21 cellular contexts compared by ENCODE assay signal in genomic region chr16:48287239-48287638, GRCh38. TPM values are rescaled to one million over a fixed set of nuclear protein-coding genes. Genes with fewer than 3 reads are reported as not detected.
DNase-seq lines count a peak whose midpoint lies in the region; ATAC-seq, FAIRE-seq and TF ChIP-seq lines count a peak whose summit lies in the region.
"Had no signal": no experiment of that assay in that cellular context is flagged by ENCODE, and none has a peak within 500 bp of the region (broad histone marks: within the 10 kb centered on the region; RNA-seq: fewer than 3 reads in every experiment).

No MANE protein-coding gene starts in this region.

- DNase-seq in MCF 10A (ENCODE audit: unreplicated experiment) (peak; percentile 15), breast epithelium (ENCODE audit: low spot score in 2 of 2) (no peak), HFFc6 (peak; percentile 5), K562 (ENCODE audit: extremely low read depth in 1 of 4, low spot score in 3 of 4) (no peak), endothelial cell (ENCODE audit: low spot score) (no peak), uterus (no peak), NCI-H2081 (lab: John Stamatoyannopoulos, UW) (no peak)
- DNase-seq in activated naive CD8-positive, alpha-beta T cell treated with anti-CD3 and anti-CD28 coated beads for 36 hours = no peak
- DNase-seq: Calu3; CD8-positive, alpha-beta T cell; DMS79 treated with DMSO at 0.1 percent for 48 hours; EL; HCEC 1CT had no signal

- POLR2A ChIA-PET in MCF 10A (lab: Yijun Ruan, JAX) = interaction anchor here (0.6 kb wide), 1 partner anchor 14 kb away, joined by 5 read pairs; no protein-coding TSS in a partner anchor
- POLR2A ChIA-PET in K562 (lab: Yijun Ruan, JAX) = interaction anchor here (1.0 kb wide), 1 partner anchor 11 kb away, joined by 3 read pairs; no protein-coding TSS in a partner anchor

- TF ChIP-seq EP300 in K562 (IDR thresholded peaks at IDR 0.05; ENCODE audit: low read length) = no peak

- intact Hi-C loops in MCF 10A (cut with micrococcal nuclease) (no loop called here), breast epithelium (cut with DNase I; ENCODE audit: low total_unique reads) (no loop called here), K562 (cut with micrococcal nuclease) (no loop called here), uterus (cut with DNase I; ENCODE audit: low total_unique reads) (no loop called here)

- TF ChIP-seq CTCF in MCF 10A (IDR thresholded peaks at IDR 0.05; ENCODE audit: unreplicated experiment) (no peak), breast epithelium (IDR thresholded peaks at IDR 0.05) (no peak), HFFc6 (IDR thresholded peaks at IDR 0.05) (no peak), K562 (IDR thresholded peaks at IDR 0.05 in 2 of 3, conservative IDR thresholded peaks at IDR 0.05 in 1 of 3; ENCODE audit: insufficient read depth in 2 of 3, low read depth in 1 of 3, low read length in 3 of 3) (no peak), endothelial cell (IDR thresholded peaks at IDR 0.05; ENCODE audit: unreplicated experiment) (no peak), uterus (IDR thresholded peaks at IDR 0.05) (no peak)

- H3K4me1 Mint-ChIP-seq in MCF 10A (ENCODE audit: insufficient read depth, unreplicated experiment) (peaks cover 32% of the 10 kb centered on the region), HFFc6 (ENCODE audit: low read depth) (peaks cover 14% of the 10 kb centered on the region), endothelial cell (ENCODE audit: unreplicated experiment) (peaks cover 25% of the 10 kb centered on the region)
- H3K4me1 Mint-ChIP-seq in activated naive CD8-positive, alpha-beta T cell treated with anti-CD3 and anti-CD28 coated beads for 36 hours = peaks cover 8% of the 10 kb centered on the region
- H3K4me1 Mint-ChIP-seq: B cell had no signal

- no peak overlapping the region for H3K4me2 ChIP-seq in K562 (ENCODE audit: insufficient read depth, low read length)
- H3K4me2 ChIP-seq: BLaER1 treated with 17β-estradiol and CSF1 and Interleukin-3, amounts not matched to agents 10 nM and 100 nM; GM23338 had no signal

- H3K79me2 ChIP-seq in K562 (ENCODE audit: control insufficient read depth, insufficient read depth, low read length) = no peaks in the 10 kb centered on the region

- H3K4me1 ChIP-seq in breast epithelium (peaks cover 0 to 8% of the 10 kb centered on the region in 2 donors), K562 (replicated peaks in 1 of 2; ENCODE audit: control insufficient read depth in 2 of 2, insufficient read depth in 2 of 2, low read length in 2 of 2) (no peaks in the 10 kb centered on the region), uterus (no peaks in the 10 kb centered on the region)

- no peaks in the 10 kb centered on the region for H3K27me3 Mint-ChIP-seq in MCF 10A (ENCODE audit: insufficient read depth, unreplicated experiment)
- H3K27me3 Mint-ChIP-seq in HFFc6 (ENCODE audit: insufficient read depth) = peaks cover 5% of the 10 kb centered on the region
- H3K27me3 Mint-ChIP-seq in endothelial cell (ENCODE audit: unreplicated experiment) = no peaks in the 10 kb centered on the region
- no peaks in the 10 kb centered on the region for H3K27me3 Mint-ChIP-seq in activated naive CD8-positive, alpha-beta T cell treated with anti-CD3 and anti-CD28 coated beads for 36 hours
- H3K27me3 Mint-ChIP-seq: B cell had no signal

- H3K27me3 ChIP-seq in breast epithelium (no peaks in the 10 kb centered on the region), K562 (ENCODE audit: control insufficient read depth in 2 of 2, insufficient read depth in 2 of 2, low read length in 2 of 2) (no peaks in the 10 kb centered on the region), uterus (no peaks in the 10 kb centered on the region)
- H3K27me3 ChIP-seq: BLaER1 treated with 17β-estradiol and CSF1 and Interleukin-3, amounts not matched to agents 10 nM and 100 nM had no signal

- no peak overlapping the region for H3K4me3 Mint-ChIP-seq in MCF 10A (ENCODE audit: unreplicated experiment)
- no peak overlapping the region for H3K4me3 Mint-ChIP-seq in HFFc6
- H3K4me3 Mint-ChIP-seq in endothelial cell (ENCODE audit: unreplicated experiment) = peak overlapping the region; percentile 12
- H3K4me3 Mint-ChIP-seq in activated naive CD8-positive, alpha-beta T cell treated with anti-CD3 and anti-CD28 coated beads for 36 hours = no peak overlapping the region
- H3K4me3 Mint-ChIP-seq: B cell; CD8-positive, alpha-beta T cell; GM23338 had no signal

- CTCF ChIA-PET in MCF 10A (lab: Yijun Ruan, JAX) = interaction anchor here (0.6 to 1.5 kb wide), 5 partner anchors 9 to 239 kb away, joined by 3 to 5 read pairs (median 5); no protein-coding TSS in a partner anchor
- CTCF ChIA-PET in K562 (lab: Yijun Ruan, JAX; ENCODE audit: low intra/inter-chr PET ratio) = no interaction called here

- H3K27ac Mint-ChIP-seq in MCF 10A (ENCODE audit: low read depth, unreplicated experiment) (no peak overlapping the region), HFFc6 (no peak overlapping the region), endothelial cell (ENCODE audit: unreplicated experiment) (no peak overlapping the region)
- no peak overlapping the region for H3K27ac Mint-ChIP-seq in activated naive CD8-positive, alpha-beta T cell treated with anti-CD3 and anti-CD28 coated beads for 36 hours
- H3K27ac Mint-ChIP-seq: B cell; CD8-positive, alpha-beta T cell; GM23338 had no signal

- peaks cover 7% of the 10 kb centered on the region for H3K36me3 ChIP-seq in breast epithelium
- H3K36me3 ChIP-seq in K562 (ENCODE audit: control insufficient read depth, insufficient read depth, low read length) = peaks cover 66% of the 10 kb centered on the region
- H3K36me3 ChIP-seq in uterus = no peaks in the 10 kb centered on the region

- H3K4me3 ChIP-seq in breast epithelium (no peak overlapping the region), K562 (no peak overlapping the region), uterus (no peak overlapping the region)
- H3K4me3 ChIP-seq: GM23338 had no signal

- TF ChIP-seq POLR2A in breast epithelium (IDR thresholded peaks at IDR 0.05) (no peak), K562 (conservative IDR thresholded peaks at IDR 0.05) (no peak), uterus (IDR thresholded peaks at IDR 0.05) (no peak)

- no peak overlapping the region for H2AFZ ChIP-seq in K562 (ENCODE audit: low read depth, low read length)
- H2AFZ ChIP-seq: GM23338 had no signal

- peaks cover 0 to 10% of the 10 kb centered on the region in 2 donors for H3K9me3 ChIP-seq in breast epithelium
- peaks cover 1% of the 10 kb centered on the region for H3K9me3 ChIP-seq in K562 (replicated peaks; ENCODE audit: control insufficient read depth, insufficient read depth, low read depth, low read length)
- H3K9me3 ChIP-seq in uterus = peaks cover 0 to 9% of the 10 kb centered on the region in 2 donors

- TF ChIP-seq RAD21 in K562 (CRISPR knock-in tag; conservative IDR thresholded peaks at IDR 0.05 in 1 of 2, IDR thresholded peaks at IDR 0.05 in 1 of 2) = no peak

- H3K9me1 ChIP-seq in K562 (ENCODE audit: control insufficient read depth, insufficient read depth, low read length) = no peaks in the 10 kb centered on the region

- H3K9ac ChIP-seq in K562 (ENCODE audit: insufficient read depth in 1 of 2, low read depth in 2 of 2, low read length in 2 of 2) = no peak overlapping the region
- H3K9ac ChIP-seq: BLaER1 treated with 17β-estradiol and CSF1 and Interleukin-3, amounts not matched to agents 10 nM and 100 nM had no signal

- H3K36me3 Mint-ChIP-seq in MCF 10A (ENCODE audit: insufficient read depth, unreplicated experiment) (peaks cover 41% of the 10 kb centered on the region), HFFc6 (ENCODE audit: low read depth) (peaks cover 52% of the 10 kb centered on the region), endothelial cell (ENCODE audit: low read depth, unreplicated experiment) (peaks cover 29% of the 10 kb centered on the region)
- peaks cover 56% of the 10 kb centered on the region for H3K36me3 Mint-ChIP-seq in activated naive CD8-positive, alpha-beta T cell treated with anti-CD3 and anti-CD28 coated beads for 36 hours

- H4K20me1 ChIP-seq in K562 (replicated peaks; ENCODE audit: control insufficient read depth, insufficient read depth, low read length) = no peaks in the 10 kb centered on the region
- H4K20me1 ChIP-seq: BLaER1 treated with 17β-estradiol and CSF1 and Interleukin-3, amounts not matched to agents 10 nM and 100 nM had no signal

- H3K9me3 Mint-ChIP-seq in MCF 10A (ENCODE audit: unreplicated experiment) (no peaks in the 10 kb centered on the region), HFFc6 (peaks cover 12% of the 10 kb centered on the region), endothelial cell (ENCODE audit: unreplicated experiment) (peaks cover 8% of the 10 kb centered on the region)
- peaks cover 6% of the 10 kb centered on the region for H3K9me3 Mint-ChIP-seq in activated naive CD8-positive, alpha-beta T cell treated with anti-CD3 and anti-CD28 coated beads for 36 hours

- no peak for ATAC-seq in K562
- ATAC-seq: CD8-positive, alpha-beta T cell; GM23338 had no signal

- FAIRE-seq in K562 (lab: Jason Lieb, UNC) = no peak
- FAIRE-seq: GM12892, GM18507, H54 had no signal

- H3K27ac ChIP-seq in breast epithelium (no peak overlapping the region), K562 (ENCODE audit: extremely low read depth, low read depth, low read length) (no peak overlapping the region), uterus (no peak overlapping the region)
- H3K27ac ChIP-seq: BLaER1 treated with 17β-estradiol and CSF1 and Interleukin-3, amounts not matched to agents 10 nM and 100 nM had no signal

- BruUV-seq in MCF 10A (replicated peaks; lab: Mats Ljungman, UMichigan) (no TSS peak), K562 (replicated peaks; lab: Mats Ljungman, UMichigan) (no TSS peak)

- in situ Hi-C loops in K562 (cut with MboI) = no loop called here

RNA-seq across cellular contexts. Expression of gene ABCC11, which starts 39.9 kb away (rescaled TPM):
- total RNA-seq in MCF 10A (2022) (0.20 and 0.44 TPM in 2 replicates), breast epithelium (10 to 100 TPM in 1 of 3 donors, 1 to 10 TPM in 1, under 1 TPM in 1; 0.32 to 31.8 (median 5.4) TPM), K562 (2014; rRNA removed) (0.14 TPM in 1 of 2 replicates, not detected in the other), K562 (2014; rRNA removed; fragmentation: Illumina TruSeq; extraction: Trizol) (not detected in 2 replicates), K562 (2015; rRNA removed; fragmentation: Illumina TruSeq; extraction: Trizol) (not detected in 2 replicates), K562 (2021) (not detected in 2 replicates), endothelial cell (ENCODE audit: unreplicated experiment) (0.72 TPM), uterus (under 1 TPM in 1 of 4 donors, not detected in 3; 0.48 TPM)
- total RNA-seq in HFFc6 (2021; fragmentation: NEBNext Ultra II Directional; extraction: Animal tissue kit (Norgen Biotek cat#: 25700)) = under 1 TPM in 3 of 6 experiments, not detected in 3; 0.05 to 0.26 (median 0.12) TPM
- total RNA-seq in K562 (2011; cell fraction: chromatin; rRNA removed; ENCODE audit: low replicate concordance) = 0.07 and 1.1 TPM in 2 replicates
- total RNA-seq in K562 (2011; cell fraction: nucleolus; rRNA removed) = 0.33 TPM in 1 of 2 replicates, not detected in the other
- 0.15 TPM in 1 of 2 replicates, not detected in the other for total RNA-seq in K562 (2011; cell fraction: nucleoplasm; rRNA removed)
- polyA plus RNA-seq in K562 (2011; rRNA removed) (0.04 and 0.22 TPM in 2 replicates), K562 (2014; fragmentation: Illumina TruSeq; extraction: Trizol) (0.04 and 0.29 TPM in 2 replicates), K562 (2014; fragmentation: Nextera tagmentation; extraction: Ambion mirVana) (not detected), K562 (2014; rRNA removed) (not detected in 2 replicates)
- 0.09 and 0.18 TPM in 2 replicates for polyA plus RNA-seq in K562 (2011; cell fraction: cytosol; rRNA removed)
- 0.20 and 0.28 TPM in 2 replicates for polyA plus RNA-seq in K562 (2011; cell fraction: nucleus; rRNA removed)
- 0.07 TPM in 2 replicates for polyA plus RNA-seq in K562 (2012)
- 0.21 TPM in 1 of 2 replicates, not detected in the other for polyA minus RNA-seq in K562 (2011; rRNA and poly(A)+ RNA removed)
- polyA minus RNA-seq in K562 (2011; cell fraction: cytosol; rRNA and poly(A)+ RNA removed) = not detected in 2 replicates
- polyA minus RNA-seq in K562 (2011; cell fraction: nucleus; rRNA and poly(A)+ RNA removed) = not detected in 2 replicates
- under 1 TPM; 0.14 to 0.16 TPM for total RNA-seq in activated naive CD8-positive, alpha-beta T cell treated with anti-CD3 and anti-CD28 coated beads for 36 hours
- total RNA-seq: A172, B cell, GM23338, HT-29 had no signal

RNA-seq across cellular contexts. Expression of gene LONP2, which starts 43.1 kb away (rescaled TPM):
- 55.6 and 58.8 TPM in 2 replicates for total RNA-seq in MCF 10A (2022)
- 100 to 1,000 TPM in 1 of 3 donors, 10 to 100 TPM in 2; 66.6 to 106 (median 98.9) TPM for total RNA-seq in breast epithelium
- 10 to 100 TPM; 64.3 to 80.1 (median 72.8) TPM for total RNA-seq in HFFc6 (2021; fragmentation: NEBNext Ultra II Directional; extraction: Animal tissue kit (Norgen Biotek cat#: 25700))
- total RNA-seq in K562 (2011; cell fraction: chromatin; rRNA removed; ENCODE audit: low replicate concordance) = 51.0 and 80.9 TPM in 2 replicates
- 22.2 and 28.7 TPM in 2 replicates for total RNA-seq in K562 (2011; cell fraction: nucleolus; rRNA removed)
- total RNA-seq in K562 (2011; cell fraction: nucleoplasm; rRNA removed) = 27.4 and 31.4 TPM in 2 replicates
- total RNA-seq in K562 (2014; rRNA removed) = 23.4 and 28.7 TPM in 2 replicates
- total RNA-seq in K562 (2014; rRNA removed; fragmentation: Illumina TruSeq; extraction: Trizol) = 41.2 and 43.0 TPM in 2 replicates
- 34.7 and 36.5 TPM in 2 replicates for total RNA-seq in K562 (2015; rRNA removed; fragmentation: Illumina TruSeq; extraction: Trizol)
- 40.0 and 40.6 TPM in 2 replicates for total RNA-seq in K562 (2021)
- polyA plus RNA-seq in K562 (2011; rRNA removed) = 37.7 and 39.3 TPM in 2 replicates
- 17.2 and 20.7 TPM in 2 replicates for polyA plus RNA-seq in K562 (2011; cell fraction: cytosol; rRNA removed)
- 24.0 and 30.0 TPM in 2 replicates for polyA plus RNA-seq in K562 (2011; cell fraction: nucleus; rRNA removed)
- 20.0 and 27.7 TPM in 2 replicates for polyA plus RNA-seq in K562 (2012)
- polyA plus RNA-seq in K562 (2014; fragmentation: Illumina TruSeq; extraction: Trizol) = 23.2 and 25.6 TPM in 2 replicates
- 1 to 10 TPM; 8.1 to 9.1 TPM for polyA plus RNA-seq in K562 (2014; fragmentation: Nextera tagmentation; extraction: Ambion mirVana)
- polyA plus RNA-seq in K562 (2014; rRNA removed) = 22.1 and 24.7 TPM in 2 replicates
- polyA minus RNA-seq in K562 (2011; rRNA and poly(A)+ RNA removed) = 87.7 and 88.5 TPM in 2 replicates
- polyA minus RNA-seq in K562 (2011; cell fraction: cytosol; rRNA and poly(A)+ RNA removed) = 38.6 and 41.5 TPM in 2 replicates
- 26.5 and 49.4 TPM in 2 replicates for polyA minus RNA-seq in K562 (2011; cell fraction: nucleus; rRNA and poly(A)+ RNA removed)
- total RNA-seq in endothelial cell (ENCODE audit: unreplicated experiment) = 42.6 TPM
- total RNA-seq in activated naive CD8-positive, alpha-beta T cell treated with anti-CD3 and anti-CD28 coated beads for 36 hours = 10 to 100 TPM; 52.2 to 53.0 TPM
- 10 to 100 TPM; 28.2 to 88.9 (median 64.3) TPM for total RNA-seq in uterus

Comparison
In these comparisons a context has a peak if more than half of its experiments do, and no peak if none do; other contexts are left out.
1. DNase-seq: peak in MCF 10A (single experiment) and HFFc6 (single experiment); none in breast epithelium (0 of 2), K562 (0 of 4), endothelial cell (single experiment), activated naive CD8-positive, alpha-beta T cell treated with anti-CD3 and anti-CD28 coated beads for 36 hours (single experiment), uterus (0 of 2) and NCI-H2081 (0 of 2).